8 cellular contexts compared by ENCODE assay signal in the genomic region with DNA sequence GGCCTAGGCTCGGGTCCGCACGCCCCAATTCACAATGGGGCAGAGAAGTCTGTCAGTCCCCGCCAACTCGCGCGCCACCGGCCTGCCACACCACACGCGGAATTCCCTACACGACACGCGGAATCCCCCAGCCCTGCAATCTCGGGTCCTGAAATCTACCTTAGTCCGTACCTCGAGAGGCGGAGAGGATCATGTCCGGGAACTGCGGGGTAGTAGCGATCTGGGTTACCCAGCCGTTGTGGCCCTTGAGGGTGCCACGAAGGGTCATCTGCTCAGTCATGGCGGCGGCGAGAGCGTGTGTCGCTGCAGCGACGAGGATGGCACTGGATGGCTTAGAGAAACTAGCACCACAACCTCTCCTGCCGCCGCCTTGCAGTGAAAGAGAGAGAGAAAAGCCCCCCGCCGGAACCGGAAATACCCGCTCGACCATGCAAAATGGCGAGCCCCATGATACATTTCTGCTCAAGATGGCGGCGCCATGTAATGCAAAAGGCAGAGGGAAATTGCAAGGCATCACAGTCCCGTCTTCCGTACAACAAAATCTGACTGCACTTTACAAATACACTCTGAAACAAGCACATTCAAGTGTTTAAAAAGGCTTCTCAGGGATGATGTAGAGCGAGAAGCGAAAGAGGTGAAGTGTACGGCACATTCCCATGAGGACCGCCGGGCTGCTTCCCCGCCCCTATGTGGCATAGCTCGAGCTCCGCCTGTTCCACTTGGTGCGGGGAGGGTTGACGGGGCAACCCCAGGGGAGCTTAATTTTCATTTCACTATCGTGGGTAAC. TPM values are rescaled to one million over a fixed set of nuclear protein-coding genes. Genes with fewer than 3 reads are reported as not detected.
DNase-seq lines count a peak whose midpoint lies in the region; ATAC-seq, FAIRE-seq and TF ChIP-seq lines count a peak whose summit lies in the region.

A gene (minus strand): TSS at position 386 of the 787 bp plus-strand sequence. CDS start 106 bp downstream, at position 280.

- ATAC-seq in Right ventricle myocardium superior (ENCODE audit: poor library complexity) = peak; percentile 74

- peak within 1 kb of the TSS; percentile 83 for H2AFZ ChIP-seq in OCI-LY3 (ENCODE audit: low read depth, low read length)

- H3K79me2 ChIP-seq in OCI-LY3 (ENCODE audit: low read length) = peaks cover 79% of the 10 kb centered on the region

- H3K4me3 ChIP-seq in GM06990 (replicated peaks; ENCODE audit: low read depth, low read length) = peak within 1 kb of the TSS; percentile 98
- peak within 1 kb of the TSS; percentile 95 for H3K4me3 ChIP-seq in OCI-LY3 (ENCODE audit: low read length)
- peak within 1 kb of the TSS; percentile 57 to 67 for H3K4me3 ChIP-seq in prostate gland

- H3K9me3 ChIP-seq in OCI-LY3 (ENCODE audit: insufficient read depth, low read length) (no peaks in the 10 kb centered on the region), prostate gland (no peaks in the 10 kb centered on the region)

- no peak for FAIRE-seq in urothelium cell line (lab: Jason Lieb, UNC)

- WGBS in prostate gland = 1% methylated on average over 52 of the region's 52 CpGs

- peak within 1 kb of the TSS; percentile 90 for H3K4me2 ChIP-seq in OCI-LY3 (ENCODE audit: low read length)

- H3K27ac ChIP-seq in OCI-LY3 (ENCODE audit: low read length) (peak within 1 kb of the TSS; percentile 93), prostate gland (peak within 1 kb of the TSS; percentile 77 to 92)

- no peak for TF ChIP-seq CTCF in GM06990 (IDR thresholded peaks at IDR 0.05; ENCODE audit: insufficient read depth, low read length, poor library complexity, severe bottlenecking)
- TF ChIP-seq CTCF in HFFc6 (IDR thresholded peaks at IDR 0.05) = no peak
- no peak for TF ChIP-seq CTCF in OCI-LY3 (IDR thresholded peaks at IDR 0.05; ENCODE audit: low read depth, low read length)
- TF ChIP-seq CTCF in prostate gland (IDR thresholded peaks at IDR 0.05) = no peak

- peak within 1 kb of the TSS; percentile 99 for H3K4me3 Mint-ChIP-seq in HFFc6
- H3K4me3 Mint-ChIP-seq in activated naive CD4-positive, alpha-beta T cell treated with anti-CD3 and anti-CD28 coated beads, Interleukin-2, amount 50 U/mL, for 24 hours = peak within 1 kb of the TSS; percentile 96

- peaks cover 11% of the 10 kb centered on the region for H3K27me3 Mint-ChIP-seq in HFFc6 (ENCODE audit: insufficient read depth)
- no peaks in the 10 kb centered on the region for H3K27me3 Mint-ChIP-seq in activated naive CD4-positive, alpha-beta T cell treated with anti-CD3 and anti-CD28 coated beads, Interleukin-2, amount 50 U/mL, for 24 hours

- H3K27me3 ChIP-seq in GM06990 (replicated peaks; ENCODE audit: control insufficient read depth, insufficient read depth, low read length) (no peaks in the 10 kb centered on the region), OCI-LY3 (ENCODE audit: low read depth, low read length) (no peaks in the 10 kb centered on the region), prostate gland (replicated peaks; ENCODE audit: insufficient read depth) (no peaks in the 10 kb centered on the region)

- peaks cover 28% of the 10 kb centered on the region for H3K36me3 ChIP-seq in GM06990 (ENCODE audit: control insufficient read depth, insufficient read depth, low read length)
- H3K36me3 ChIP-seq in OCI-LY3 (replicated peaks; ENCODE audit: low read depth, low read length) = peaks cover 35% of the 10 kb centered on the region
- peaks cover 5 to 25% of the 10 kb centered on the region in 2 donors for H3K36me3 ChIP-seq in prostate gland

- peaks cover 46% of the 10 kb centered on the region for H3K36me3 Mint-ChIP-seq in HFFc6 (ENCODE audit: low read depth)
- peaks cover 31% of the 10 kb centered on the region for H3K36me3 Mint-ChIP-seq in activated naive CD4-positive, alpha-beta T cell treated with anti-CD3 and anti-CD28 coated beads, Interleukin-2, amount 50 U/mL, for 24 hours

- intact Hi-C loops in Right ventricle myocardium superior (cut with DNase I) (loop anchor here (2.0 kb wide), 1 partner anchor 19 kb away; no protein-coding TSS in a partner anchor), prostate gland (cut with DNase I) (loop anchor here (2.0 to 10.0 kb wide), 3 partner anchors 21 to 439 kb away; a partner anchor contains a TSS)

- DNase-seq in GM06990 (ENCODE audit: extremely low read depth, insufficient read length) (peak; percentile 84), HFFc6 (peak; percentile 84), Right ventricle myocardium superior (peak; percentile 93), prostate gland (ENCODE audit: low spot score) (peak; percentile 88), urothelium cell line (ENCODE audit: low spot score) (peak; percentile 80), kidney glomerular epithelial cell (lab: John Stamatoyannopoulos, UW) (no peak)

- H3K4me1 Mint-ChIP-seq in HFFc6 (ENCODE audit: low read depth) = peaks cover 49% of the 10 kb centered on the region
- peaks cover 64% of the 10 kb centered on the region for H3K4me1 Mint-ChIP-seq in activated naive CD4-positive, alpha-beta T cell treated with anti-CD3 and anti-CD28 coated beads, Interleukin-2, amount 50 U/mL, for 24 hours

- no peaks in the 10 kb centered on the region for H3K9me3 Mint-ChIP-seq in HFFc6
- H3K9me3 Mint-ChIP-seq in activated naive CD4-positive, alpha-beta T cell treated with anti-CD3 and anti-CD28 coated beads, Interleukin-2, amount 50 U/mL, for 24 hours = no peaks in the 10 kb centered on the region

- peak within 1 kb of the TSS; percentile 99 for H3K27ac Mint-ChIP-seq in HFFc6
- peak within 1 kb of the TSS; percentile 99 for H3K27ac Mint-ChIP-seq in activated naive CD4-positive, alpha-beta T cell treated with anti-CD3 and anti-CD28 coated beads, Interleukin-2, amount 50 U/mL, for 24 hours

- peaks cover 30% of the 10 kb centered on the region for H4K20me1 ChIP-seq in OCI-LY3 (ENCODE audit: insufficient read depth, low read length)

- H3K4me1 ChIP-seq in OCI-LY3 (ENCODE audit: low read length) = peaks cover 31% of the 10 kb centered on the region
- peaks cover 13% of the 10 kb centered on the region for H3K4me1 ChIP-seq in prostate gland (replicated peaks)

- TF ChIP-seq POLR2A in prostate gland (IDR thresholded peaks at IDR 0.05) = peak; percentile 30

- H3K9ac ChIP-seq in OCI-LY3 (ENCODE audit: low read length) = peak within 1 kb of the TSS; percentile 96

RNA-seq across cellular contexts. Expression of the gene that starts here (rescaled TPM):
- 1,000 to 10,000 TPM; 1,737 to 2,012 (median 1,885) TPM for total RNA-seq in HFFc6 (2021; fragmentation: NEBNext Ultra II Directional; extraction: Animal tissue kit (Norgen Biotek cat#: 25700))
- total RNA-seq in Right ventricle myocardium superior (577 TPM), prostate gland (1,000 to 10,000 TPM; 2,058 to 4,360 TPM)
